ENCODE assay signal across 29 cellular contexts in the genomic region with DNA sequence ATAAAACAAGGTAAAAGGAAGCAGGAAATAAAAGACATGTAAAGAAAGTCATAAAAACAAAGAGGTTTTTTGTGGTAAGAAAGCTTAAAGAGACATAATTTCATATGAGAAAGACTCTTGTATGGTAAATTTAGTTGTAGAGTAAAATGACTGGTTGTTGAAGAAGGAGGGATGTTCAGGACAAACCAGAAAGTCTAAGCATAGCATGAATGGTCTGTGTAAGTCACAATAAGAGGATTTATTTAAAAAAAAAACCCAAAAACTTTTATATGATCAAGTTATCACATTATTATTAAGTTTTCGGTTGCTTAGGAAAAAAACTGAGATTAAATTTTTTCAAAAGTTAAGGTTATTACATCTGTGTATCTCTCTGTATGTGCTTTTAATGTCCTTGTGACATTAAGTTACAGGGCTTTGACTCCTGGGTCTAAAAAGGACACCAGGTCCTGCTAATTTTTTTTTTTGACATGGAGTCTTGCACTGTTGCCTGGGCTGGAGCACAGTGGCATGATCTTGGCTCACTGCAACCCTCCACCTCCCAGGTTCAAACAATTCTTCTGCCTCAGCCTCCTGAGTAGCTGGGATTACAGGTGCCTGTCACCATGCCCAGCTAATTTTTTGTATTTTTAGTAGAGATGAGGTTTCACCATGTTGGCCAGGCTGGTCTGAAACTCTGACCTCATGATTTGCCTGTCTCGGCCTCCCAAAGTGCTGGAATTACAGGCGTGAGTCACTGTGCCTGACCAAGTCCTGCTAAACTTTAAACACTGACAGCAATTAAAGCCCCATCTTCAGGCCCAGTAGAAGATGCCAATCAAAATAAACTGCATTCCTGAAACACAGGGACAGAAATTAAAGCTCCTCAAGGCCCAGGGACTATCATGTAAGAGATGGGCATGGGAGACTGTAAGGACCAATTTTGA. TPM values are rescaled to one million over a fixed set of nuclear protein-coding genes. Genes with fewer than 3 reads are reported as not detected.
DNase-seq lines count a peak whose midpoint lies in the region; ATAC-seq and TF ChIP-seq lines count a peak whose summit lies in the region.
"Had no signal": no experiment of that assay in that cellular context is flagged by ENCODE, and none has a peak within 500 bp of the region (broad histone marks: within the 10 kb centered on the region; RNA-seq: fewer than 3 reads in every experiment).

No MANE protein-coding gene starts in this region.

- ATAC-seq in GM18870 (IDR thresholded peaks at IDR 0.05; ENCODE audit: unreplicated experiment), result no peak
- no peak for ATAC-seq in activated CD8-positive, alpha-beta T cell treated with anti-CD3 and anti-CD28 coated beads, Interleukin-2, amount 10 ng/mL, durations not matched to agents 7 days and 5 days
- ATAC-seq: pancreas had no signal

- H3K4me3 Mint-ChIP-seq in activated CD8-positive, alpha-beta T cell treated with anti-CD3 and anti-CD28 coated beads, Interleukin-2, amount 10 ng/mL, durations not matched to agents 7 days and 5 days, result no peak overlapping the region
- H3K4me3 Mint-ChIP-seq: activated CD4-positive, alpha-beta T cell treated with anti-CD3 and anti-CD28 coated beads, Interleukin-2, amount 10 ng/mL, durations not matched to agents 7 days and 5 days; naive B cell had no signal

- POLR2A ChIA-PET in activated CD8-positive, alpha-beta T cell treated with anti-CD3 and anti-CD28 coated beads, Interleukin-2, amount 10 ng/mL, durations not matched to agents 7 days and 5 days (lab: Charles Lee), result no interaction called here

- H3K27ac Mint-ChIP-seq in activated CD8-positive, alpha-beta T cell treated with anti-CD3 and anti-CD28 coated beads, Interleukin-2, amount 10 ng/mL, durations not matched to agents 7 days and 5 days, result no peak overlapping the region
- H3K27ac Mint-ChIP-seq: activated CD4-positive, alpha-beta T cell treated with anti-CD3 and anti-CD28 coated beads, Interleukin-2, amount 10 ng/mL, durations not matched to agents 7 days and 5 days had no signal

- TF ChIP-seq CTCF in right atrium auricular region (IDR thresholded peaks at IDR 0.05) (no peak), ascending aorta (IDR thresholded peaks at IDR 0.05) (no peak)

- peaks cover 4% of the 10 kb centered on the region for H3K36me3 Mint-ChIP-seq in activated CD8-positive, alpha-beta T cell treated with anti-CD3 and anti-CD28 coated beads, Interleukin-2, amount 10 ng/mL, durations not matched to agents 7 days and 5 days (ENCODE audit: low read depth)

- H3K4me1 ChIP-seq in right atrium auricular region, result no peaks in the 10 kb centered on the region
- no peaks in the 10 kb centered on the region for H3K4me1 ChIP-seq in ascending aorta
- H3K4me1 ChIP-seq in effector memory CD4-positive, alpha-beta T cell (ENCODE audit: control insufficient read depth, insufficient read depth, low read length, poor library complexity, severe bottlenecking), result no peaks in the 10 kb centered on the region
- H3K4me1 ChIP-seq: esophagus squamous epithelium, pancreas, upper lobe of left lung had no signal

- no peak overlapping the region for H3K4me3 ChIP-seq in right atrium auricular region
- H3K4me3 ChIP-seq in ascending aorta, result no peak overlapping the region
- no peak overlapping the region for H3K4me3 ChIP-seq in effector memory CD4-positive, alpha-beta T cell (ENCODE audit: insufficient read depth, low read depth, low read length, poor library complexity, severe bottlenecking)
- H3K4me3 ChIP-seq: esophagus squamous epithelium, pancreas, upper lobe of left lung had no signal

- peaks cover 7% of the 10 kb centered on the region for H3K9me3 Mint-ChIP-seq in activated CD8-positive, alpha-beta T cell treated with anti-CD3 and anti-CD28 coated beads, Interleukin-2, amount 10 ng/mL, durations not matched to agents 7 days and 5 days (ENCODE audit: insufficient read depth)

- intact Hi-C loops in cardiac septum (cut with DNase I), result no loop called here
- intact Hi-C loops in ascending aorta (cut with DNase I), result no loop called here

- H3K36me3 ChIP-seq in right atrium auricular region (no peaks in the 10 kb centered on the region), ascending aorta (peaks cover 0 to 4% of the 10 kb centered on the region in 2 donors)
- no peaks in the 10 kb centered on the region for H3K36me3 ChIP-seq in effector memory CD4-positive, alpha-beta T cell (ENCODE audit: control insufficient read depth, insufficient read depth, low read length)
- H3K36me3 ChIP-seq: pancreas, upper lobe of left lung had no signal

- DNase-seq in cardiac septum (ENCODE audit: low spot score) (peak; percentile 20), right atrium auricular region (ENCODE audit: low spot score) (no peak), ascending aorta (ENCODE audit: low spot score in 2 of 2) (peak in 1 of 2 donors; percentile 79), kidney glomerular epithelial cell (lab: John Stamatoyannopoulos, UW) (peak; percentile 33), mesenteric fat pad (ENCODE audit: low spot score) (no peak)
- no peak for DNase-seq in effector memory CD4-positive, alpha-beta T cell
- no peak for DNase-seq in activated CD8-positive, alpha-beta T cell treated with anti-CD3 and anti-CD28 coated beads, Interleukin-2, amount 10 ng/mL, durations not matched to agents 7 days and 5 days
- DNase-seq: activated CD4-positive, alpha-beta T cell treated with anti-CD3 and anti-CD28 coated beads, Interleukin-2, amount 10 ng/mL, durations not matched to agents 7 days and 5 days; activated CD8-positive, alpha-beta memory T cell treated with anti-CD3 and anti-CD28 coated beads, Interleukin-2, amount 50 U/mL, for 48 hours; activated gamma-delta T cell; amygdala; central memory CD4-positive, alpha-beta T cell; esophagus squamous epithelium; GDM1; HCEC 1CT; islet precursor cell; naive B cell; NCI-H1092 treated with DMSO at 0.1 percent for 48 hours; NCI-H524; pancreas; stimulated activated CD4-positive, alpha-beta T cell treated with anti-CD3 and anti-CD28 coated beads, Interleukin-2, amount 100 ng/mL, for 24 hours; stimulated activated naive CD4-positive, alpha-beta T cell treated with Interleukin-2 at 50 U/mL for 16 hours; SW 1271; upper lobe of left lung had no signal

- no peak overlapping the region for H3K27ac ChIP-seq in right atrium auricular region
- peak overlapping the region; percentile 55 to 61 for H3K27ac ChIP-seq in ascending aorta
- no peak overlapping the region for H3K27ac ChIP-seq in effector memory CD4-positive, alpha-beta T cell (ENCODE audit: insufficient read depth, low read length, poor library complexity, severe bottlenecking)
- H3K27ac ChIP-seq: BLaER1 treated with 17β-estradiol and CSF1 and Interleukin-3, amounts not matched to agents 10 nM and 100 nM; esophagus squamous epithelium; HL-60; pancreas; upper lobe of left lung had no signal

- no peaks in the 10 kb centered on the region for H3K27me3 ChIP-seq in right atrium auricular region
- no peaks in the 10 kb centered on the region for H3K27me3 ChIP-seq in ascending aorta
- no peaks in the 10 kb centered on the region for H3K27me3 ChIP-seq in effector memory CD4-positive, alpha-beta T cell (replicated peaks; ENCODE audit: control insufficient read depth, insufficient read depth, low read length, poor library complexity, severe bottlenecking)
- H3K27me3 ChIP-seq: BLaER1 treated with 17β-estradiol and CSF1 and Interleukin-3, amounts not matched to agents 10 nM and 100 nM; esophagus squamous epithelium; pancreas; upper lobe of left lung had no signal

- no peaks in the 10 kb centered on the region for H3K9me3 ChIP-seq in right atrium auricular region
- no peaks in the 10 kb centered on the region for H3K9me3 ChIP-seq in ascending aorta
- no peaks in the 10 kb centered on the region for H3K9me3 ChIP-seq in effector memory CD4-positive, alpha-beta T cell (ENCODE audit: control insufficient read depth, low read length)
- H3K9me3 ChIP-seq: esophagus squamous epithelium, pancreas, upper lobe of left lung had no signal

- H3K4me1 Mint-ChIP-seq in activated CD8-positive, alpha-beta T cell treated with anti-CD3 and anti-CD28 coated beads, Interleukin-2, amount 10 ng/mL, durations not matched to agents 7 days and 5 days (ENCODE audit: low read depth), result peaks cover 13% of the 10 kb centered on the region

- H3K27me3 Mint-ChIP-seq in activated CD8-positive, alpha-beta T cell treated with anti-CD3 and anti-CD28 coated beads, Interleukin-2, amount 10 ng/mL, durations not matched to agents 7 days and 5 days (ENCODE audit: low read depth), result no peaks in the 10 kb centered on the region
- H3K27me3 Mint-ChIP-seq: activated CD4-positive, alpha-beta T cell treated with anti-CD3 and anti-CD28 coated beads, Interleukin-2, amount 10 ng/mL, durations not matched to agents 7 days and 5 days; naive B cell had no signal

- CTCF ChIA-PET in activated CD8-positive, alpha-beta T cell treated with anti-CD3 and anti-CD28 coated beads, Interleukin-2, amount 10 ng/mL, durations not matched to agents 7 days and 5 days (lab: Charles Lee), result interaction anchor here (0.6 kb wide), 1 partner anchor 872 kb away, joined by 3 read pairs; no protein-coding TSS in a partner anchor

RNA-seq across cellular contexts. Expression of a gene that starts 14.2 kb away (rescaled TPM):
- total RNA-seq in cardiac septum (0.94 TPM), right atrium auricular region (under 1 TPM; 0.47 to 0.48 TPM), ascending aorta (0.32 TPM), mesenteric fat pad (0.84 TPM)
- total RNA-seq in activated CD8-positive, alpha-beta T cell treated with anti-CD3 and anti-CD28 coated beads, Interleukin-2, amount 10 ng/mL, durations not matched to agents 7 days and 5 days, result not detected
- total RNA-seq: A172; activated CD4-positive, alpha-beta T cell treated with anti-CD3 and anti-CD28 coated beads, Interleukin-2, amount 10 ng/mL, durations not matched to agents 7 days and 5 days; lung microvascular endothelial cell had no signal

RNA-seq across cellular contexts. Expression of a gene that starts 14.2 kb away (rescaled TPM):
- total RNA-seq in cardiac septum (2.5 TPM), right atrium auricular region (1 to 10 TPM; 1.4 to 2.6 TPM), ascending aorta (7.2 TPM), mesenteric fat pad (2.8 TPM)
- under 1 TPM; 0.37 to 0.40 TPM for total RNA-seq in activated CD8-positive, alpha-beta T cell treated with anti-CD3 and anti-CD28 coated beads, Interleukin-2, amount 10 ng/mL, durations not matched to agents 7 days and 5 days
- total RNA-seq: A172; activated CD4-positive, alpha-beta T cell treated with anti-CD3 and anti-CD28 coated beads, Interleukin-2, amount 10 ng/mL, durations not matched to agents 7 days and 5 days; lung microvascular endothelial cell had no signal

Comparison
In these comparisons a context has a peak if more than half of its experiments do, and no peak if none do; other contexts are left out.
1. DNase-seq: peak in cardiac septum (single experiment) and kidney glomerular epithelial cell (single experiment); none in right atrium auricular region (single experiment), mesenteric fat pad (single experiment), effector memory CD4-positive, alpha-beta T cell (0 of 3) and activated CD8-positive, alpha-beta T cell treated with anti-CD3 and anti-CD28 coated beads, Interleukin-2, amount 10 ng/mL, durations not matched to agents 7 days and 5 days (single experiment).
2. H3K27ac ChIP-seq: peak in ascending aorta (2 of 2); none in right atrium auricular region (0 of 2) and effector memory CD4-positive, alpha-beta T cell (single experiment).